ENCODE assay signal across 15 cellular contexts in genomic region chr10:92213049-92213448, GRCh38.
"Had no signal": no experiment of that assay in that cellular context is flagged by ENCODE, and none has a peak within 500 bp of the region (broad histone marks: within the 10 kb centered on the region; RNA-seq: fewer than 3 reads in every experiment).

No MANE protein-coding gene starts in this region.

- ATAC-seq: activated CD4-positive, alpha-beta T cell treated with anti-CD3 and anti-CD28 coated beads for 36 hours; activated CD8-positive, alpha-beta T cell treated with anti-CD3 and anti-CD28 coated beads, Interleukin-2, amount 10 ng/mL, durations not matched to agents 7 days and 5 days; activated T-helper 17 cell treated with anti-CD3 and anti-CD28 coated beads, Interleukin-2, amount 50 U/mL, for 72 hours; left ventricle myocardium superior had no signal

- H3K4me1 ChIP-seq: neural progenitor cell had no signal

- H3K9ac ChIP-seq: neural progenitor cell had no signal

- H3K27me3 Mint-ChIP-seq: activated CD4-positive, alpha-beta T cell treated with anti-CD3 and anti-CD28 coated beads for 36 hours; activated T-helper 17 cell treated with anti-CD3 and anti-CD28 coated beads, Interleukin-2, amount 50 U/mL, for 72 hours had no signal

- H3K9me3 Mint-ChIP-seq: activated naive CD4-positive, alpha-beta T cell treated with anti-CD3 and anti-CD28 coated beads for 36 hours; activated T-helper 17 cell treated with anti-CD3 and anti-CD28 coated beads, Interleukin-2, amount 50 U/mL, for 72 hours; neural progenitor cell had no signal

- H3K27ac Mint-ChIP-seq: activated CD4-positive, alpha-beta T cell treated with anti-CD3 and anti-CD28 coated beads for 36 hours; activated CD8-positive, alpha-beta T cell treated with anti-CD3 and anti-CD28 coated beads, Interleukin-2, amount 10 ng/mL, durations not matched to agents 7 days and 5 days; activated naive CD4-positive, alpha-beta T cell treated with anti-CD3 and anti-CD28 coated beads for 36 hours; activated T-helper 17 cell treated with anti-CD3 and anti-CD28 coated beads, Interleukin-2, amount 50 U/mL, for 72 hours; neural progenitor cell had no signal

- H3K4me1 Mint-ChIP-seq: neural progenitor cell had no signal

- H3K36me3 ChIP-seq: neural progenitor cell, ovary had no signal

- H2AFZ ChIP-seq: neural progenitor cell had no signal

- H3K27ac ChIP-seq: coronary artery, neural progenitor cell, ovary, VCaP had no signal

- H3K4me2 ChIP-seq: neural progenitor cell had no signal

- FAIRE-seq: frontal cortex, kidney had no signal

- H3K36me3 Mint-ChIP-seq: neural progenitor cell had no signal

- H3K9me3 ChIP-seq: ovary, tibial nerve had no signal

- H3K27me3 ChIP-seq: neural progenitor cell, ovary, tibial nerve had no signal

- H3K4me3 Mint-ChIP-seq: activated CD4-positive, alpha-beta T cell treated with anti-CD3 and anti-CD28 coated beads for 36 hours; activated CD8-positive, alpha-beta T cell treated with anti-CD3 and anti-CD28 coated beads, Interleukin-2, amount 10 ng/mL, durations not matched to agents 7 days and 5 days; activated naive CD4-positive, alpha-beta T cell treated with anti-CD3 and anti-CD28 coated beads for 36 hours; neural progenitor cell had no signal

- H3K4me3 ChIP-seq: coronary artery, neural progenitor cell, ovary, tibial nerve had no signal

- DNase-seq: activated CD4-positive, alpha-beta T cell treated with anti-CD3 and anti-CD28 coated beads for 36 hours; activated CD8-positive, alpha-beta T cell treated with anti-CD3 and anti-CD28 coated beads, Interleukin-2, amount 10 ng/mL, durations not matched to agents 7 days and 5 days; activated naive CD4-positive, alpha-beta T cell treated with anti-CD3 and anti-CD28 coated beads for 36 hours; caudate nucleus; effector CD4-positive, alpha-beta T cell; kidney; left ventricle myocardium superior; ovary; stimulated activated CD4-positive, alpha-beta T cell treated with anti-CD3 and anti-CD28 coated beads, Interleukin-4, amount 100 ng/mL, for 24 hours had no signal
